In the genomic region with DNA sequence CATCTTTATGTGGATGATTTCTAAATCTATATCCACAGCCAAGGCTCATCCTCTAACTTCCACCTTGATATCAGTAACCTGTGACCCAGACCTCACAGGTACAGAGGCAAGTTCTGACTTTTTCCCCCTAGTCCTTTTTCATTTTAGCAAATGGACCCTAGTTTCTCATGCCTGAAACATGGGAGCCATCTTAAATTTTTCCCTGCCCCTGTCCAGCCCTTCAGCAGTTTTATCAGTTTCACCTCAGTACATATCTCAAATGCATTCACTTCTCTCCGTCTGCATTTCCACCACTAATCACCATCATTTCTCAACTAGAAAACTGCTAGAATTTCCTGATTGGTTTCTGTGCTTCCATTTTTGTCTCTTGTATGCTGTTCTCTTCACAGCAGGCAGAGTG, we compare ENCODE assay signal across 4 cellular contexts.
TF ChIP-seq lines count a peak whose summit lies in the region.

No MANE protein-coding gene starts in this region.

TF ChIP-seq in SK-N-SH, 30 proteins besides CTCF, POLR2A, EP300 and RAD21:
- TF ChIP-seq REST (IDR thresholded peaks at IDR 0.05; ENCODE audit: low read depth, low read length), result peak; percentile 80; the same call in 1 of the 2 replicates
- no peak for TF ChIP-seq ELF1 (IDR thresholded peaks at IDR 0.05)
- TF ChIP-seq TEAD4 (IDR thresholded peaks at IDR 0.05; ENCODE audit: borderline replicate concordance, insufficient read depth), result no peak

TF ChIP-seq in SK-N-SH treated with all-trans-retinoic acid at 6 μM for 48 hours, 23 proteins besides CTCF, POLR2A, EP300 and RAD21 (continued from another document and continues in another):
- TF ChIP-seq OSR1 (CRISPR knock-in tag; IDR thresholded peaks at IDR 0.05), result no peak
- no peak for TF ChIP-seq ZC3H10 (CRISPR knock-in tag; IDR thresholded peaks at IDR 0.05)
- no peak for TF ChIP-seq ARNTL (CRISPR knock-in tag; IDR thresholded peaks at IDR 0.05; ENCODE audit: borderline replicate concordance, low read depth)
- no peak for TF ChIP-seq RARB (CRISPR knock-in tag; IDR thresholded peaks at IDR 0.05)
- TF ChIP-seq CREB5 (CRISPR knock-in tag; IDR thresholded peaks at IDR 0.05; ENCODE audit: low read depth), result no peak
- no peak for TF ChIP-seq ZFP3 (CRISPR knock-in tag; IDR thresholded peaks at IDR 0.05)
- TF ChIP-seq SNAI2 (CRISPR knock-in tag; IDR thresholded peaks at IDR 0.05), result no peak
- no peak for TF ChIP-seq ZNF565 (CRISPR knock-in tag; conservative IDR thresholded peaks at IDR 0.05; ENCODE audit: low read depth)
- TF ChIP-seq, protein P1, sequence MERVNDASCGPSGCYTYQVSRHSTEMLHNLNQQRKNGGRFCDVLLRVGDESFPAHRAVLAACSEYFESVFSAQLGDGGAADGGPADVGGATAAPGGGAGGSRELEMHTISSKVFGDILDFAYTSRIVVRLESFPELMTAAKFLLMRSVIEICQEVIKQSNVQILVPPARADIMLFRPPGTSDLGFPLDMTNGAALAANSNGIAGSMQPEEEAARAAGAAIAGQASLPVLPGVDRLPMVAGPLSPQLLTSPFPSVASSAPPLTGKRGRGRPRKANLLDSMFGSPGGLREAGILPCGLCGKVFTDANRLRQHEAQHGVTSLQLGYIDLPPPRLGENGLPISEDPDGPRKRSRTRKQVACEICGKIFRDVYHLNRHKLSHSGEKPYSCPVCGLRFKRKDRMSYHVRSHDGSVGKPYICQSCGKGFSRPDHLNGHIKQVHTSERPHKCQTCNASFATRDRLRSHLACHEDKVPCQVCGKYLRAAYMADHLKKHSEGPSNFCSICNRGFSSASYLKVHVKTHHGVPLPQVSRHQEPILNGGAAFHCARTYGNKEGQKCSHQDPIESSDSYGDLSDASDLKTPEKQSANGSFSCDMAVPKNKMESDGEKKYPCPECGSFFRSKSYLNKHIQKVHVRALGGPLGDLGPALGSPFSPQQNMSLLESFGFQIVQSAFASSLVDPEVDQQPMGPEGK (CRISPR knock-in tag; IDR thresholded peaks at IDR 0.05; ENCODE audit: borderline replicate concordance), result no peak
- TF ChIP-seq TCF4 (CRISPR knock-in tag; IDR thresholded peaks at IDR 0.05; ENCODE audit: borderline replicate concordance), result no peak
- no peak for TF ChIP-seq ZNF70 (CRISPR knock-in tag; IDR thresholded peaks at IDR 0.05)
- TF ChIP-seq TOX (CRISPR knock-in tag; IDR thresholded peaks at IDR 0.05; ENCODE audit: borderline replicate concordance), result no peak
- TF ChIP-seq PPARA (CRISPR knock-in tag; IDR thresholded peaks at IDR 0.05; ENCODE audit: borderline replicate concordance), result no peak
- TF ChIP-seq CSDC2 (CRISPR knock-in tag; IDR thresholded peaks at IDR 0.05), result no peak
- TF ChIP-seq ZFP30 (CRISPR knock-in tag; IDR thresholded peaks at IDR 0.05), result no peak
- TF ChIP-seq, protein P2, sequence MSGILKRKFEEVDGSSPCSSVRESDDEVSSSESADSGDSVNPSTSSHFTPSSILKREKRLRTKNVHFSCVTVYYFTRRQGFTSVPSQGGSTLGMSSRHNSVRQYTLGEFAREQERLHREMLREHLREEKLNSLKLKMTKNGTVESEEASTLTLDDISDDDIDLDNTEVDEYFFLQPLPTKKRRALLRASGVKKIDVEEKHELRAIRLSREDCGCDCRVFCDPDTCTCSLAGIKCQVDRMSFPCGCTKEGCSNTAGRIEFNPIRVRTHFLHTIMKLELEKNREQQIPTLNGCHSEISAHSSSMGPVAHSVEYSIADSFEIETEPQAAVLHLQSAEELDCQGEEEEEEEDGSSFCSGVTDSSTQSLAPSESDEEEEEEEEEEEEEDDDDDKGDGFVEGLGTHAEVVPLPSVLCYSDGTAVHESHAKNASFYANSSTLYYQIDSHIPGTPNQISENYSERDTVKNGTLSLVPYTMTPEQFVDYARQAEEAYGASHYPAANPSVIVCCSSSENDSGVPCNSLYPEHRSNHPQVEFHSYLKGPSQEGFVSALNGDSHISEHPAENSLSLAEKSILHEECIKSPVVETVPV (CRISPR knock-in tag; IDR thresholded peaks at IDR 0.05), result no peak
- TF ChIP-seq ZNF8 (CRISPR knock-in tag; IDR thresholded peaks at IDR 0.05), result no peak

TF ChIP-seq in HEK293, 187 proteins besides CTCF, POLR2A, EP300 and RAD21:
- TF ChIP-seq, protein P3, sequence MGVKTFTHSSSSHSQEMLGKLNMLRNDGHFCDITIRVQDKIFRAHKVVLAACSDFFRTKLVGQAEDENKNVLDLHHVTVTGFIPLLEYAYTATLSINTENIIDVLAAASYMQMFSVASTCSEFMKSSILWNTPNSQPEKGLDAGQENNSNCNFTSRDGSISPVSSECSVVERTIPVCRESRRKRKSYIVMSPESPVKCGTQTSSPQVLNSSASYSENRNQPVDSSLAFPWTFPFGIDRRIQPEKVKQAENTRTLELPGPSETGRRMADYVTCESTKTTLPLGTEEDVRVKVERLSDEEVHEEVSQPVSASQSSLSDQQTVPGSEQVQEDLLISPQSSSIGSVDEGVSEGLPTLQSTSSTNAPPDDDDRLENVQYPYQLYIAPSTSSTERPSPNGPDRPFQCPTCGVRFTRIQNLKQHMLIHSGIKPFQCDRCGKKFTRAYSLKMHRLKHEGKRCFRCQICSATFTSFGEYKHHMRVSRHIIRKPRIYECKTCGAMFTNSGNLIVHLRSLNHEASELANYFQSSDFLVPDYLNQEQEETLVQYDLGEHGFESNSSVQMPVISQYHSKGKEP (tag by site-specific recombination; IDR thresholded peaks at IDR 0.05), result no peak
- TF ChIP-seq REST (tag by site-specific recombination; IDR thresholded peaks at IDR 0.05) (peak; percentile 68), ZBTB21 (tag by site-specific recombination; IDR thresholded peaks at IDR 0.05) (no peak), OSR2 (tag by site-specific recombination; IDR thresholded peaks at IDR 0.05) (no peak), ZNF292 (tag by site-specific recombination; IDR thresholded peaks at IDR 0.05; ENCODE audit: borderline replicate concordance, low read depth) (no peak)

TF ChIP-seq in K562, 482 proteins besides CTCF, POLR2A, EP300 and RAD21 (continued from another document):
- peak in 1 of 3 experiments; percentile 50 for TF ChIP-seq YY1 (IDR thresholded peaks at IDR 0.05; ENCODE audit: borderline replicate concordance in 1 of 3, control insufficient read depth in 1 of 3, extremely low read depth in 1 of 3, insufficient read depth in 3 of 3, insufficient read length in 1 of 3, insufficient replicate concordance in 2 of 3, low read depth in 1 of 3, low read length in 2 of 3)
TF ChIP-seq in K562: peak in this region for 2.
